1 cellular context compared by ENCODE assay signal in the genomic region with DNA sequence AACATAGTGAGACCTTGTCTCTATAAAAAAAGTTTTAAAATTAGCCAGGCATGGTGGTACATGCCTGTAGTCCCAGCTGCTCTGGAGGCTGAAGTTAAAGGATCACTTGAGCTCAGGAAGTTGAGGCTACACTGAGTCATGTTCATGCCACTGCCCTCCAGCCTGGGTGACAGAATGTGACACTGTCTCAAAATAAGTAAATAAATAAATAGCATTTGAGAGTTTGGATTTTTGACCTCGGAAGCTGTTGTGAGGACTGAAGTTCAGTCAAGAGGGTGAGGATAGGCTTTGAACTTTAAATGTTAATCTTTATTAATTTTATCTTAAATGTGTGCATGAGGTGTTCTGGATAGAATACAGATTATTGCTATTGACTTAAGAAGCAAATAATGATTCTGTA.
TF ChIP-seq lines count a peak whose summit lies in the region.

No MANE protein-coding gene starts in this region.

TF ChIP-seq in liver, 16 proteins besides CTCF, POLR2A, EP300 and RAD21 (continued from another document):
- TF ChIP-seq JUND (IDR thresholded peaks at IDR 0.05) (no peak), FOXA1 (IDR thresholded peaks at IDR 0.05) (no peak)
